11 cellular contexts compared by ENCODE assay signal in genomic region chr1:225422795-225423517, GRCh38. TPM values are rescaled to one million over a fixed set of nuclear protein-coding genes. Genes with fewer than 3 reads are reported as not detected.
DNase-seq lines count a peak whose midpoint lies in the region; ATAC-seq and TF ChIP-seq lines count a peak whose summit lies in the region.
"Had no signal": no experiment of that assay in that cellular context is flagged by ENCODE, and none has a peak within 500 bp of the region (broad histone marks: within the 10 kb centered on the region; RNA-seq: fewer than 3 reads in every experiment).

No MANE protein-coding gene starts in this region.

- H2AFZ ChIP-seq in GM23338 = no peak overlapping the region

- H4K20me1 ChIP-seq in BLaER1 (peaks cover 93% of the 10 kb centered on the region), GM23338 (replicated peaks; ENCODE audit: insufficient read depth) (peaks cover 55% of the 10 kb centered on the region)

- peak overlapping the region; percentile 26; the same call in 1 of the 2 replicates for H3K27ac Mint-ChIP-seq in GM23338
- peak overlapping the region; percentile 37 for H3K27ac Mint-ChIP-seq in activated T-helper 1 cell treated with anti-CD3 and anti-CD28 coated beads, Interleukin-12 subunit alpha, Interleukin-12 subunit beta, Interleukin-2, Interleukin-4 antibody, amounts not matched to agents 30 ng/mL and 10 ng/mL and 1 ng/mL, durations not matched to agents 14 hours and 24 hours and 36 hours
- H3K27ac Mint-ChIP-seq in naive B cell = peak overlapping the region in 5 of 6 donors; percentile 24 to 85 (median 69)

- intact Hi-C loops in activated T-helper 1 cell treated with anti-CD3 and anti-CD28 coated beads, Interleukin-12 subunit alpha, Interleukin-12 subunit beta, Interleukin-2, Interleukin-4 antibody, amounts not matched to agents 30 ng/mL and 10 ng/mL and 1 ng/mL, durations not matched to agents 14 hours and 24 hours and 36 hours (cut with micrococcal nuclease) = loop anchor here (10.0 kb wide), 1 partner anchor 988 kb away; the partner anchor contains the start of gene WDR26
- intact Hi-C loops in left ventricle myocardium inferior (cut with micrococcal nuclease) = no loop called here

- TF ChIP-seq CTCF in GM23338 (conservative IDR thresholded peaks at IDR 0.05; ENCODE audit: low read depth in 2 of 2) (no peak), left ventricle myocardium inferior (IDR thresholded peaks at IDR 0.05; ENCODE audit: borderline replicate concordance) (no peak)

- 0 out of 2 replicates have a peak, but pooled peaks cover 6% of the 10 kb centered on the region for H3F3A ChIP-seq in GM23338 (replicated peaks; ENCODE audit: low read depth)

- peak overlapping the region; percentile 32; the same call in 1 of the 2 replicates for H3K9ac ChIP-seq in BLaER1

- no peak for DNase-seq in GM23338 (ENCODE audit: low spot score)
- no peak for DNase-seq in activated T-helper 1 cell treated with anti-CD3 and anti-CD28 coated beads, Interleukin-12 subunit alpha, Interleukin-12 subunit beta, Interleukin-2, Interleukin-4 antibody, amounts not matched to agents 30 ng/mL and 10 ng/mL and 1 ng/mL, durations not matched to agents 14 hours and 24 hours and 36 hours (ENCODE audit: low spot score)
- no peak for DNase-seq in naive B cell
- DNase-seq in dermis blood vessel endothelial cell = no peak
- DNase-seq in NCI-H2196 (lab: John Stamatoyannopoulos, UW; ENCODE audit: unreplicated experiment) = no peak
- no peak for DNase-seq in left ventricle myocardium inferior
- no peak for DNase-seq in SW480 (ENCODE audit: low spot score)
- DNase-seq: DMS153, NCI-H2227 treated with DMSO at 0.1 percent for 48 hours had no signal

- H3K27me3 ChIP-seq in BLaER1 (no peaks in the 10 kb centered on the region), GM23338 (ENCODE audit: insufficient read depth) (peaks cover 17% of the 10 kb centered on the region), left ventricle myocardium inferior (ENCODE audit: low read depth) (no peaks in the 10 kb centered on the region)
- H3K27me3 ChIP-seq: SJSA1 had no signal

- peaks cover 43% of the 10 kb centered on the region for H3K4me1 Mint-ChIP-seq in GM23338
- H3K4me1 Mint-ChIP-seq in activated T-helper 1 cell treated with anti-CD3 and anti-CD28 coated beads, Interleukin-12 subunit alpha, Interleukin-12 subunit beta, Interleukin-2, Interleukin-4 antibody, amounts not matched to agents 30 ng/mL and 10 ng/mL and 1 ng/mL, durations not matched to agents 14 hours and 24 hours and 36 hours (ENCODE audit: low read depth) = peaks cover 72% of the 10 kb centered on the region
- H3K4me1 Mint-ChIP-seq in naive B cell = peaks cover 47 to 59% (median 57%) of the 10 kb centered on the region in 3 donors

- H3K4me3 Mint-ChIP-seq in GM23338 (no peak overlapping the region), naive B cell (no peak overlapping the region)
- no peak overlapping the region for H3K4me3 Mint-ChIP-seq in activated T-helper 1 cell treated with anti-CD3 and anti-CD28 coated beads, Interleukin-12 subunit alpha, Interleukin-12 subunit beta, Interleukin-2, Interleukin-4 antibody, amounts not matched to agents 30 ng/mL and 10 ng/mL and 1 ng/mL, durations not matched to agents 14 hours and 24 hours and 36 hours

- peaks cover 82% of the 10 kb centered on the region for H3K79me2 ChIP-seq in GM23338 (replicated peaks; ENCODE audit: insufficient read depth)

- no peaks in the 10 kb centered on the region for H3K9me2 ChIP-seq in GM23338 (ENCODE audit: insufficient read depth)

- H3K4me2 ChIP-seq in BLaER1 (peak overlapping the region; percentile 91), GM23338 (no peak overlapping the region)

- H3K27ac ChIP-seq in BLaER1 (no peak overlapping the region), GM23338 (ENCODE audit: low read depth) (peak overlapping the region; percentile 24; the same call in 1 of the 2 replicates), left ventricle myocardium inferior (replicated peaks) (no peak overlapping the region)

- H3K36me3 ChIP-seq in BLaER1 (peaks cover 60% of the 10 kb centered on the region), GM23338 (ENCODE audit: insufficient read depth) (peaks cover 4% of the 10 kb centered on the region; the same call in 1 of the 2 replicates), left ventricle myocardium inferior (peaks cover 38% of the 10 kb centered on the region)

- H3K27me3 Mint-ChIP-seq in GM23338 (ENCODE audit: insufficient read depth, low read depth, poor library complexity) = peaks cover 17% of the 10 kb centered on the region
- no peaks in the 10 kb centered on the region for H3K27me3 Mint-ChIP-seq in activated T-helper 1 cell treated with anti-CD3 and anti-CD28 coated beads, Interleukin-12 subunit alpha, Interleukin-12 subunit beta, Interleukin-2, Interleukin-4 antibody, amounts not matched to agents 30 ng/mL and 10 ng/mL and 1 ng/mL, durations not matched to agents 14 hours and 24 hours and 36 hours (ENCODE audit: insufficient read depth)
- no peaks in the 10 kb centered on the region for H3K27me3 Mint-ChIP-seq in naive B cell

- no peaks in the 10 kb centered on the region for H3K9me3 ChIP-seq in BLaER1
- no peaks in the 10 kb centered on the region for H3K9me3 ChIP-seq in left ventricle myocardium inferior (replicated peaks)
- H3K9me3 ChIP-seq: SJSA1 had no signal

- H3K36me3 Mint-ChIP-seq in GM23338 (ENCODE audit: low read depth) (peaks cover 16% of the 10 kb centered on the region), naive B cell (peaks cover 13 to 19% of the 10 kb centered on the region in 2 donors)
- peaks cover 42% of the 10 kb centered on the region for H3K36me3 Mint-ChIP-seq in activated T-helper 1 cell treated with anti-CD3 and anti-CD28 coated beads, Interleukin-12 subunit alpha, Interleukin-12 subunit beta, Interleukin-2, Interleukin-4 antibody, amounts not matched to agents 30 ng/mL and 10 ng/mL and 1 ng/mL, durations not matched to agents 14 hours and 24 hours and 36 hours (ENCODE audit: low read depth)

- H3K4me3 ChIP-seq in BLaER1 (no peak overlapping the region), GM23338 (no peak overlapping the region), left ventricle myocardium inferior (no peak overlapping the region)
- H3K4me3 ChIP-seq: SJSA1 had no signal

- H3K4me1 ChIP-seq in BLaER1 = peaks cover 46% of the 10 kb centered on the region
- H3K4me1 ChIP-seq in GM23338 (ENCODE audit: insufficient read depth) = peaks cover 30% of the 10 kb centered on the region
- H3K4me1 ChIP-seq in left ventricle myocardium inferior = peaks cover 53% of the 10 kb centered on the region

- no peak for ATAC-seq in GM23338
- no peak for ATAC-seq in naive B cell (ENCODE audit: low read depth in 2 of 2)

- H3K9me3 Mint-ChIP-seq in GM23338 = no peaks in the 10 kb centered on the region
- no peaks in the 10 kb centered on the region for H3K9me3 Mint-ChIP-seq in activated T-helper 1 cell treated with anti-CD3 and anti-CD28 coated beads, Interleukin-12 subunit alpha, Interleukin-12 subunit beta, Interleukin-2, Interleukin-4 antibody, amounts not matched to agents 30 ng/mL and 10 ng/mL and 1 ng/mL, durations not matched to agents 14 hours and 24 hours and 36 hours
- no peaks in the 10 kb centered on the region for H3K9me3 Mint-ChIP-seq in naive B cell

TF ChIP-seq in GM23338, 12 proteins besides CTCF, POLR2A, EP300 and RAD21:
- TF ChIP-seq POLR2AphosphoS5 (IDR thresholded peaks at IDR 0.05; ENCODE audit: low read depth) = no peak

RNA-seq across cellular contexts. Expression of gene LBR, which starts 4.9 kb away (rescaled TPM):
- total RNA-seq in GM23338 (2014; rRNA removed; shearing (Covaris generic)) = 91.3 and 93.6 TPM in 2 replicates
- polyA plus RNA-seq in GM23338 (2016; fragmentation: Nextera tagmentation; extraction: Ambion mirVana) (41.9 and 50.6 TPM in 2 replicates), naive B cell (ENCODE audit: low read depth in 6 of 6) (100 to 1,000 TPM; 112 to 165 (median 146) TPM)
- total RNA-seq in activated T-helper 1 cell treated with anti-CD3 and anti-CD28 coated beads, Interleukin-12 subunit alpha, Interleukin-12 subunit beta, Interleukin-2, Interleukin-4 antibody, amounts not matched to agents 30 ng/mL and 10 ng/mL and 1 ng/mL, durations not matched to agents 14 hours and 24 hours and 36 hours = 176 TPM in 2 replicates
- total RNA-seq in dermis blood vessel endothelial cell (132 and 156 TPM in 2 replicates), left ventricle myocardium inferior (8.9 TPM)
